ENCODE assay signal across 18 cellular contexts in the genomic region with DNA sequence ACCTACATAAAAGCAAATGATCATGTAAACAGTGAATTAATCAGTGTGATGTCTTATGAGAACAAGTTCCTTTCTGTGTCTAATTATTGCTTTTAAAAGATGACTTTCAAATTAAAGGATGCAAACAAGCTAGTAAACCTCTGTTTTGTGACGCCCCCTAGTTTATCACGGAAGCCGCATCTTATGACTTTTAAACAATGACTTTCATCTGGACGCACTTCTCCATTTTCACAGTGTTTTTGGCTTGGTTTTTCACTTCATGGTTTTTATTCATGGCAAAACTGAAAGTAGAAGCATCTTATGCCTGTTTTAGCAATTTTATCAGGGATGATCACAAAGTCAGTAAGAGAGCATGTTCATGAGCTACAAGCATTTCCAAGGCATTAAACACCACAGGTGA. TPM values are rescaled to one million over a fixed set of nuclear protein-coding genes. Genes with fewer than 3 reads are reported as not detected.
DNase-seq lines count a peak whose midpoint lies in the region; TF ChIP-seq lines count a peak whose summit lies in the region.
"Had no signal": no experiment of that assay in that cellular context is flagged by ENCODE, and none has a peak within 500 bp of the region (broad histone marks: within the 10 kb centered on the region; RNA-seq: fewer than 3 reads in every experiment).

No MANE protein-coding gene starts in this region.

- H4K20me1 ChIP-seq in OCI-LY3 (ENCODE audit: insufficient read depth, low read length) = no peaks in the 10 kb centered on the region

- H2AFZ ChIP-seq in OCI-LY3 (ENCODE audit: low read depth, low read length) (no peak overlapping the region), neuronal stem cell (ENCODE audit: low read length) (no peak overlapping the region)

- CTCF ChIA-PET in GM10248 (lab: Yijun Ruan, JAX) = interaction anchor here (1.2 kb wide), 1 partner anchor 31 kb away, joined by 3 read pairs; no protein-coding TSS in a partner anchor

- H3K27ac ChIP-seq in OCI-LY3 (ENCODE audit: low read length) = no peak overlapping the region
- H3K27ac ChIP-seq in endodermal cell (ENCODE audit: low read depth, low read length) = no peak overlapping the region
- no peak overlapping the region for H3K27ac ChIP-seq in neuronal stem cell (replicated peaks; ENCODE audit: low read length)
- H3K27ac ChIP-seq: Peyer's patch had no signal

- no peak overlapping the region for H2BK120ac ChIP-seq in neuronal stem cell (ENCODE audit: low read depth, low read length)

- DNase-seq in GM10248 (ENCODE audit: extremely low spot score) (peak; percentile 18), GM20000 (ENCODE audit: low spot score) (peak; percentile 8), endodermal cell (no peak), germinal center (ENCODE audit: low spot score) (no peak), erythroblast (lab: John Stamatoyannopoulos, UW) (no peak), neuronal stem cell (ENCODE audit: low spot score) (no peak)
- DNase-seq: H9; NCI-H1417 treated with DMSO at 0.1 percent for 48 hours; NCI-H1930; NCI-H2171; NCI-H446 treated with DMSO at 0.1 percent for 48 hours; NK-92 treated with Interleukin-12 subunit alpha and Interleukin-12 subunit beta, amount 100 ng/mL, for 24 hours; Peyer's patch; SHP77 treated with DMSO at 0.1 percent for 48 hours had no signal

- H3K27ac Mint-ChIP-seq in endodermal cell = no peak overlapping the region
- H3K27ac Mint-ChIP-seq: CD14-positive monocyte, H9 had no signal

- no peak overlapping the region for H3K18ac ChIP-seq in neuronal stem cell (ENCODE audit: low read length)

- H3K4me3 ChIP-seq in OCI-LY3 (ENCODE audit: low read length) = no peak overlapping the region
- H3K4me3 ChIP-seq in endodermal cell (ENCODE audit: low read length) = no peak overlapping the region
- no peak overlapping the region for H3K4me3 ChIP-seq in neuronal stem cell (ENCODE audit: low read length in 2 of 2)
- H3K4me3 ChIP-seq: Peyer's patch had no signal

- no peaks in the 10 kb centered on the region for H3K9me3 ChIP-seq in OCI-LY3 (ENCODE audit: insufficient read depth, low read length)
- no peaks in the 10 kb centered on the region for H3K9me3 ChIP-seq in endodermal cell (ENCODE audit: control insufficient read depth, low read length)
- H3K9me3 ChIP-seq in neuronal stem cell (replicated peaks in 1 of 2; ENCODE audit: control insufficient read depth in 2 of 2, insufficient read depth in 1 of 2, low read depth in 1 of 2, low read length in 2 of 2) = no peaks in the 10 kb centered on the region
- H3K9me3 ChIP-seq: Peyer's patch had no signal

- no peak for TF ChIP-seq POLR2A in erythroblast (IDR thresholded peaks at IDR 0.05; ENCODE audit: low read length)

- no peak overlapping the region for H2BK15ac ChIP-seq in neuronal stem cell (ENCODE audit: low read length)

- no peak overlapping the region for H3K14ac ChIP-seq in neuronal stem cell (ENCODE audit: low read length)

- no peak overlapping the region for H4K91ac ChIP-seq in neuronal stem cell (ENCODE audit: low read depth, low read length, poor library complexity)

- no peak overlapping the region for H2BK5ac ChIP-seq in neuronal stem cell (ENCODE audit: low read length)

- H3K27me3 Mint-ChIP-seq in endodermal cell (ENCODE audit: insufficient read depth) = no peaks in the 10 kb centered on the region

- H3K23ac ChIP-seq in neuronal stem cell (ENCODE audit: low read depth, low read length, poor library complexity) = no peak overlapping the region

- H3K36me3 ChIP-seq in OCI-LY3 (replicated peaks; ENCODE audit: low read depth, low read length) (no peaks in the 10 kb centered on the region), endodermal cell (ENCODE audit: control insufficient read depth, insufficient read depth, low read length) (no peaks in the 10 kb centered on the region), neuronal stem cell (replicated peaks in 1 of 2; ENCODE audit: control insufficient read depth in 2 of 2, insufficient read depth in 2 of 2, low read length in 2 of 2) (no peaks in the 10 kb centered on the region)
- H3K36me3 ChIP-seq: Peyer's patch had no signal

- POLR2A ChIA-PET in GM10248 (lab: Yijun Ruan, JAX) = no interaction called here

- H3K4ac ChIP-seq in neuronal stem cell (ENCODE audit: low read length) = no peak overlapping the region

- no peaks in the 10 kb centered on the region for H3K79me1 ChIP-seq in neuronal stem cell (ENCODE audit: low read depth, low read length)

- H3K27me3 ChIP-seq in OCI-LY3 (ENCODE audit: low read depth, low read length) = no peaks in the 10 kb centered on the region
- H3K27me3 ChIP-seq in endodermal cell (ENCODE audit: control insufficient read depth, insufficient read depth, low read length, poor library complexity, severe bottlenecking) = no peaks in the 10 kb centered on the region
- peaks cover 0 to 4% (median 0%) of the 10 kb centered on the region in 3 experiments for H3K27me3 ChIP-seq in neuronal stem cell (ENCODE audit: control insufficient read depth in 3 of 3, insufficient read depth in 3 of 3, low read depth in 1 of 3, low read length in 3 of 3)
- H3K27me3 ChIP-seq: Peyer's patch had no signal

- H2AK5ac ChIP-seq in neuronal stem cell (ENCODE audit: low read depth, low read length) = no peak overlapping the region

- no peak for TF ChIP-seq CTCF in GM10248 (IDR thresholded peaks at IDR 0.05; ENCODE audit: control extremely low read depth, extremely low read depth, low read depth, missing control alignments)
- no peak for TF ChIP-seq CTCF in GM20000 (IDR thresholded peaks at IDR 0.05; ENCODE audit: extremely low read depth, missing control alignments)
- TF ChIP-seq CTCF in OCI-LY3 (IDR thresholded peaks at IDR 0.05; ENCODE audit: low read depth, low read length) = no peak
- TF ChIP-seq CTCF in endodermal cell (conservative IDR thresholded peaks at IDR 0.05) = peak; percentile 20

- no peak overlapping the region for H3K4me3 Mint-ChIP-seq in endodermal cell
- H3K4me3 Mint-ChIP-seq: CD14-positive monocyte, H9 had no signal

- H3K9me3 Mint-ChIP-seq in endodermal cell = no peaks in the 10 kb centered on the region
- H3K9me3 Mint-ChIP-seq: H9 had no signal

- no peak overlapping the region for H2BK12ac ChIP-seq in neuronal stem cell (ENCODE audit: low read length)

- no peak overlapping the region for H4K8ac ChIP-seq in neuronal stem cell (ENCODE audit: low read depth, low read length)

- H3K4me1 ChIP-seq in OCI-LY3 (ENCODE audit: low read length) = peaks cover 6% of the 10 kb centered on the region
- no peaks in the 10 kb centered on the region for H3K4me1 ChIP-seq in endodermal cell (ENCODE audit: control insufficient read depth, insufficient read depth, low read length)
- H3K4me1 ChIP-seq in neuronal stem cell (ENCODE audit: control insufficient read depth in 2 of 2, insufficient read depth in 1 of 2, low read depth in 1 of 2, low read length in 2 of 2) = no peaks in the 10 kb centered on the region
- H3K4me1 ChIP-seq: Peyer's patch had no signal

- no peak overlapping the region for H3K9ac ChIP-seq in OCI-LY3 (ENCODE audit: low read length)
- no peak overlapping the region for H3K9ac ChIP-seq in endodermal cell (ENCODE audit: extremely low read depth, low read length, poor library complexity, severe bottlenecking)
- no peak overlapping the region for H3K9ac ChIP-seq in neuronal stem cell (ENCODE audit: low read depth, low read length, poor library complexity)

- peaks cover 4% of the 10 kb centered on the region for H3K4me1 Mint-ChIP-seq in endodermal cell

- WGBS in endodermal cell (ENCODE audit: insufficient coverage in 1 of 2, insufficient read length in 1 of 2), 2 experiments = 91% methylated on average over 4 of the region's 4 CpGs
- no CpG with 5 or more reads among the region's 4 CpGs for WGBS in neuronal stem cell (ENCODE audit: extremely low coverage in 2 of 2, insufficient read length in 2 of 2, insufficient replicate concordance in 1 of 2), 2 donors

- H3K36me3 Mint-ChIP-seq in endodermal cell (ENCODE audit: low read depth) = no peaks in the 10 kb centered on the region
- H3K36me3 Mint-ChIP-seq: CD14-positive monocyte had no signal

- H3K4me2 ChIP-seq in OCI-LY3 (ENCODE audit: low read length) (peak overlapping the region; percentile 30), neuronal stem cell (ENCODE audit: insufficient read depth, low read length, poor library complexity, severe bottlenecking) (no peak overlapping the region)

- H3K79me2 ChIP-seq in OCI-LY3 (ENCODE audit: low read length) = no peaks in the 10 kb centered on the region

RNA-seq across cellular contexts. Expression of a gene that starts 35.0 kb away (rescaled TPM):
- total RNA-seq in endodermal cell = under 1 TPM; 0.24 to 0.40 TPM
- polyA plus RNA-seq in endodermal cell (2013, experiment 1 of 2) = 4.0 TPM
- 3.9 TPM for polyA plus RNA-seq in endodermal cell (2013, experiment 2 of 2)
- polyA plus RNA-seq in neuronal stem cell (2013, experiment 1 of 2) = not detected
- polyA plus RNA-seq in neuronal stem cell (2013, experiment 2 of 2) = not detected
- total RNA-seq: A673, H9, LHCN-M2 had no signal
- polyA plus RNA-seq: CD14-positive monocyte had no signal

Comparison
In these comparisons a context has a peak if more than half of its experiments do, and no peak if none do; other contexts are left out.
1. DNase-seq: peak in GM10248 (single experiment) and GM20000 (single experiment); none in endodermal cell (single experiment), germinal center (single experiment), erythroblast (0 of 2) and neuronal stem cell (single experiment).